Comparison of ENCODE assay signal across 35 cellular contexts in the genomic region with DNA sequence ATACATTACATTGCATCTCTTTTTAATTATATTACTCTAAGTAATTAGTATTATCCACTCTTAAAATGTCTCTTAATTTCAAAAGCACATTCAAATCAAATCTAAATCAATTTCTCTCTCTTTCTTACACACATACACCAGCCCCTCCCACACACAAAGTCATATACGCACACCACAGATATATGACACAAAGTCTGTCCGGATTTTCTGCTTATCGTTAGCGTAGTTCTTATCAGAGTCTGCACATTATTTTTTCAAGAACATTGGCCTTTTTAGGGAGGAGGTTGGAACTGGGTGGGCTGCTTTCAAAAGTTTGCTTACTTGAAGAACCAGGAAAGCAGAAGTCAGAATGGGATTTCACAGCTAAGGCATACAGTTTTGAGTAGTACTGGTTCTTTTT.
"Had no signal": no experiment of that assay in that cellular context is flagged by ENCODE, and none has a peak within 500 bp of the region (broad histone marks: within the 10 kb centered on the region; RNA-seq: fewer than 3 reads in every experiment).

No MANE protein-coding gene starts in this region.

- H3K9me3 ChIP-seq: MG63 had no signal

- H3K4me3 ChIP-seq: MG63 had no signal

- DNase-seq: Karpas-422, Kasumi-1, MG63, MM.1S, MV-4-11, NCI-H1048, NCI-H1092, NCI-H1092 treated with DMSO at 0.1 percent for 48 hours, NCI-H1105, NCI-H1105 treated with DMSO at 0.1 percent for 48 hours, NCI-H1417, NCI-H1417 treated with DMSO at 0.1 percent for 48 hours, NCI-H1436, NCI-H1436 treated with DMSO at 0.1 percent for 48 hours, NCI-H146, NCI-H1694, NCI-H1694 treated with DMSO at 0.1 percent for 48 hours, NCI-H187, NCI-H187 treated with DMSO at 0.1 percent for 48 hours, NCI-H1930, NCI-H2029, NCI-H2029 treated with DMSO at 0.1 percent for 48 hours, NCI-H2081, NCI-H2081 treated with DMSO at 0.1 percent for 48 hours, NCI-H2107, NCI-H2171, NCI-H2171 treated with DMSO at 0.1 percent for 48 hours, NCI-H2227 treated with DMSO at 0.1 percent for 48 hours, NCI-H226, NCI-H345, NCI-H446, NCI-H446 treated with DMSO at 0.1 percent for 48 hours, NCI-H510A, NCI-H510A treated with DMSO at 0.1 percent for 48 hours, NCI-H524 had no signal

- H3K27me3 ChIP-seq: MG63 had no signal

- H3K36me3 ChIP-seq: MG63 had no signal
